Comparison of ENCODE assay signal across 25 cellular contexts in genomic region chr18:74817576-74817975, GRCh38.
"Had no signal": no experiment of that assay in that cellular context is flagged by ENCODE, and none has a peak within 500 bp of the region (broad histone marks: within the 10 kb centered on the region; RNA-seq: fewer than 3 reads in every experiment).

No MANE protein-coding gene starts in this region.

- H3K9ac ChIP-seq: parathyroid adenoma had no signal

- H3K4me1 Mint-ChIP-seq: natural killer cell; neural crest cell; stimulated activated naive B cell treated with anti-CD40 and anti-IgM and Interleukin-4, amounts not matched to agents 10 μg/mL and 1 μg/mL and 100 μg/mL, for 72 hours had no signal

- H3K27ac ChIP-seq: coronary artery, esophagus muscularis mucosa, neutrophil, parathyroid adenoma, prostate gland, right atrium auricular region, skin epidermis, spleen, suprapubic skin, transverse colon, upper lobe of right lung, uterus had no signal

- H3K4me1 ChIP-seq: esophagus muscularis mucosa, parathyroid adenoma, prostate gland, right atrium auricular region, spleen, suprapubic skin, transverse colon, upper lobe of right lung, uterus had no signal

- H3K4me3 ChIP-seq: coronary artery, esophagus muscularis mucosa, lung, prostate gland, right atrium auricular region, skin epidermis, spleen, suprapubic skin, transverse colon, upper lobe of right lung, uterus had no signal

- H3K9me3 ChIP-seq: esophagus muscularis mucosa, neutrophil, prostate gland, right atrium auricular region, suprapubic skin, transverse colon, upper lobe of right lung, uterus had no signal

- H3K79me2 ChIP-seq: parathyroid adenoma had no signal

- H3K36me3 Mint-ChIP-seq: natural killer cell had no signal

- ATAC-seq: natural killer cell; sciatic nerve; stimulated activated naive B cell treated with anti-CD40 and anti-IgM and Interleukin-4, amounts not matched to agents 10 μg/mL and 1 μg/mL and 100 μg/mL, for 72 hours; stimulated activated naive CD8-positive, alpha-beta T cell treated with anti-CD3 and anti-CD28 coated beads, Interleukin-15, amount 100 ng/mL, for 72 hours; upper lobe of right lung had no signal

- H3K27me3 ChIP-seq: esophagus muscularis mucosa, neutrophil, right atrium auricular region, spleen, suprapubic skin, transverse colon, upper lobe of right lung, uterus had no signal

- H2AFZ ChIP-seq: parathyroid adenoma had no signal

- H3K9me3 Mint-ChIP-seq: natural killer cell had no signal

- H3K27ac Mint-ChIP-seq: memory B cell; natural killer cell; stimulated activated naive B cell treated with anti-CD40 and anti-IgM and Interleukin-4, amounts not matched to agents 10 μg/mL and 1 μg/mL and 100 μg/mL, for 72 hours; stimulated activated naive CD8-positive, alpha-beta T cell treated with anti-CD3 and anti-CD28 coated beads, Interleukin-15, amount 100 ng/mL, for 72 hours had no signal

- H3K27me3 Mint-ChIP-seq: memory B cell; stimulated activated naive B cell treated with anti-CD40 and anti-IgM and Interleukin-4, amounts not matched to agents 10 μg/mL and 1 μg/mL and 100 μg/mL, for 72 hours; stimulated activated naive CD8-positive, alpha-beta T cell treated with anti-CD3 and anti-CD28 coated beads, Interleukin-15, amount 100 ng/mL, for 72 hours had no signal

- FAIRE-seq: endothelial cell of umbilical vein, keratinocyte had no signal

- H3K36me3 ChIP-seq: esophagus muscularis mucosa, neutrophil, prostate gland, right atrium auricular region, suprapubic skin, transverse colon, upper lobe of right lung, uterus had no signal

- H3K4me3 Mint-ChIP-seq: memory B cell; natural killer cell; neural crest cell; stimulated activated naive B cell treated with anti-CD40 and anti-IgM and Interleukin-4, amounts not matched to agents 10 μg/mL and 1 μg/mL and 100 μg/mL, for 72 hours; stimulated activated naive CD8-positive, alpha-beta T cell treated with anti-CD3 and anti-CD28 coated beads, Interleukin-15, amount 100 ng/mL, for 72 hours had no signal

- DNase-seq: dermis blood vessel endothelial cell; effector memory CD4-positive, alpha-beta T cell; foreskin melanocyte; hypothalamus; natural killer cell; spleen; stimulated activated naive B cell treated with anti-CD40 and anti-IgM and Interleukin-4, amounts not matched to agents 10 μg/mL and 1 μg/mL and 100 μg/mL, for 72 hours; stimulated activated naive CD8-positive, alpha-beta T cell treated with anti-CD3 and anti-CD28 coated beads, Interleukin-15, amount 100 ng/mL, for 72 hours; transverse colon; upper lobe of right lung; uterus had no signal
